In the genomic region with DNA sequence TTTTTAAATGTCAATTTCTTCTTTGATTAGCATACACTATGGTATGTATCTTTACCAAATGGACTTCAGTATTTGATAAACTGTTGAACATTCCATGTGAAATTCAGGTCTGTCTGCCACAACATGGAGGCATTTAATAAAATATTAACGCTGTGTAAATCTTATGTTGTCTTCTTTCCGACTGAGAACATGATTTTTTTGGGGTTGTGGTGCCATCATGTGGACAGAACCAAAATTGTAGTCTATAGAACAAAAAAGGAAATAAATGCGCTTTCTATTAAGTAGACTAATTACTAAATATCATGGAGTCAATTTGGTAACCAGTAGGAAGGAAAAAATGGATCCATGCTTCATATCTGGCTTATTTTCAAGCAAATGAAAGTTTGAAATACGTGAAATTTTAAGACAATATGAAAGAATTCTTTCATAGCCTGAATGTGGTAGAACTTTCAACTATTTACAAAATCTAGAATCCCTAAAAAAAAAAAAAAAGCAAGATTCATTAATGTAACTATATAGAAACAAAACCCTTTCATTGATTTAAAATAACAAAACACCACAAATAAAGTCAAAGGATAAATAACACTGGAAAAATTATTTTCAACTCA, we compare ENCODE assay signal across 8 cellular contexts. TPM values are rescaled to one million over a fixed set of nuclear protein-coding genes. Genes with fewer than 3 reads are reported as not detected.
A peak's percentile ranks its signal among the peaks of the same experiment; 100 is the strongest.
DNase-seq lines count a peak whose midpoint lies in the region; ATAC-seq and TF ChIP-seq lines count a peak whose summit lies in the region.

No MANE protein-coding gene starts in this region.

- 8 to 11% methylated on average over 4 of the region's 4 CpGs for WGBS in thyroid gland, 2 donors

- H3K27ac Mint-ChIP-seq in CD8-positive, alpha-beta memory T cell: peak overlapping the region in 1 of 8 donors; percentile 16
- peak overlapping the region; percentile 77 to 95 (median 92) for H3K27ac Mint-ChIP-seq in brain

- no peaks in the 10 kb centered on the region for H3K9me3 ChIP-seq in CD8-positive, alpha-beta memory T cell (ENCODE audit: low read length)
- H3K9me3 ChIP-seq in thyroid gland: no peaks in the 10 kb centered on the region

- no peak for TF ChIP-seq POLR2A in thyroid gland (IDR thresholded peaks at IDR 0.05)

- H3K4me3 Mint-ChIP-seq in CD8-positive, alpha-beta memory T cell: peak overlapping the region in 2 of 7 donors; percentile 25 to 42
- peak overlapping the region in 2 of 5 experiments; percentile 46 to 64 for H3K4me3 Mint-ChIP-seq in brain

- H3K9me3 Mint-ChIP-seq in CD8-positive, alpha-beta memory T cell: no peaks in the 10 kb centered on the region
- no peaks in the 10 kb centered on the region for H3K9me3 Mint-ChIP-seq in brain

- peaks cover 13 to 17% (median 17%) of the 10 kb centered on the region in 3 donors for H3K4me1 Mint-ChIP-seq in CD8-positive, alpha-beta memory T cell
- peaks cover 30% of the 10 kb centered on the region for H3K4me1 Mint-ChIP-seq in brain

- H3K36me3 ChIP-seq in CD8-positive, alpha-beta memory T cell (ENCODE audit: insufficient read depth, low read length): no peaks in the 10 kb centered on the region
- no peaks in the 10 kb centered on the region for H3K36me3 ChIP-seq in thyroid gland

- H3K27ac ChIP-seq in CD8-positive, alpha-beta memory T cell (ENCODE audit: low read depth, low read length): no peak overlapping the region
- no peak overlapping the region for H3K27ac ChIP-seq in thyroid gland

- CTCF ChIA-PET in CD8-positive, alpha-beta memory T cell (lab: Charles Lee): no interaction called here

- no peak overlapping the region for H3K4me3 ChIP-seq in CD8-positive, alpha-beta memory T cell (ENCODE audit: low read length)
- H3K4me3 ChIP-seq in thyroid gland (replicated peaks in 1 of 3): no peak overlapping the region

- peak; percentile 84 to 91 for TF ChIP-seq CTCF in brain (conservative IDR thresholded peaks at IDR 0.05)
- TF ChIP-seq CTCF in thyroid gland (IDR thresholded peaks at IDR 0.05): peak in 5 of 6 experiments; percentile 30 to 83 (median 62)

- no peaks in the 10 kb centered on the region for H3K27me3 ChIP-seq in CD8-positive, alpha-beta memory T cell (ENCODE audit: insufficient read depth, low read length, poor library complexity, severe bottlenecking)
- no peaks in the 10 kb centered on the region for H3K27me3 ChIP-seq in thyroid gland

- peak in 3 of 5 donors; percentile 15 to 50 (median 33) for DNase-seq in CD8-positive, alpha-beta memory T cell
- peak; percentile 69 for DNase-seq in OCI-M1 (lab: John Stamatoyannopoulos, UW)
- DNase-seq in left lobe of liver (ENCODE audit: low spot score): no peak
- DNase-seq in thyroid gland: peak; percentile 14 to 29
- DNase-seq in activated CD4-positive, CD25-positive, alpha-beta regulatory T cell (lab: John Stamatoyannopoulos, UW): no peak

- peaks cover 15 to 21% of the 10 kb centered on the region in 2 donors for H3K27me3 Mint-ChIP-seq in CD8-positive, alpha-beta memory T cell
- H3K27me3 Mint-ChIP-seq in brain: peaks cover 25% of the 10 kb centered on the region

- intact Hi-C loops in thyroid gland (cut with DNase I): loop anchor here (5.0 to 10.0 kb wide), 4 partner anchors 578 to 1165 kb away; no protein-coding TSS in a partner anchor

- POLR2A ChIA-PET in CD8-positive, alpha-beta memory T cell (lab: Charles Lee): no interaction called here

- ATAC-seq in GM18861 (IDR thresholded peaks at IDR 0.05; ENCODE audit: unreplicated experiment): peak; percentile 21
- ATAC-seq in left lobe of liver: peak; percentile 23
- no peak for ATAC-seq in HG02884 (IDR thresholded peaks at IDR 0.05; ENCODE audit: unreplicated experiment)

- H3K36me3 Mint-ChIP-seq in CD8-positive, alpha-beta memory T cell: no peaks in the 10 kb centered on the region
- H3K36me3 Mint-ChIP-seq in brain: peaks cover 15% of the 10 kb centered on the region

- H3K4me1 ChIP-seq in CD8-positive, alpha-beta memory T cell (ENCODE audit: insufficient read depth, low read length): peaks cover 11% of the 10 kb centered on the region
- H3K4me1 ChIP-seq in thyroid gland: peaks cover 0 to 5% of the 10 kb centered on the region in 2 donors

RNA-seq across cellular contexts. Expression of gene PLK2, which starts 2.8 kb away (rescaled TPM):
- 1 to 10 TPM; 2.5 to 3.0 TPM for total RNA-seq in CD8-positive, alpha-beta memory T cell
- 5.2 TPM for polyA plus RNA-seq in CD8-positive, alpha-beta memory T cell
- 6.1 TPM for polyA plus RNA-seq in brain (ENCODE audit: insufficient read depth, low read depth, low replicate concordance)
- 12.3 TPM for total RNA-seq in left lobe of liver
- total RNA-seq in thyroid gland: 10 to 100 TPM; 34.9 to 59.3 (median 40.8) TPM

RNA-seq across cellular contexts. Expression of gene GAPT, which starts 28.5 kb away (rescaled TPM):
- under 1 TPM in 1 of 2 experiments, not detected in 1; 0.26 TPM for total RNA-seq in CD8-positive, alpha-beta memory T cell
- 1.3 TPM for polyA plus RNA-seq in CD8-positive, alpha-beta memory T cell
- not detected for polyA plus RNA-seq in brain (ENCODE audit: insufficient read depth, low read depth, low replicate concordance)
- total RNA-seq in left lobe of liver (0.08 TPM), thyroid gland (under 1 TPM in 2 of 4 donors, not detected in 2; 0.27 to 0.45 TPM)

Comparison
In these comparisons a context has a peak if more than half of its experiments do, and no peak if none do; other contexts are left out.
1. DNase-seq: peak in CD8-positive, alpha-beta memory T cell (3 of 5), OCI-M1 (single experiment) and thyroid gland (2 of 2); none in left lobe of liver (single experiment) and activated CD4-positive, CD25-positive, alpha-beta regulatory T cell (0 of 4).